Comparison of ENCODE assay signal across 1 cellular context in the genomic region with DNA sequence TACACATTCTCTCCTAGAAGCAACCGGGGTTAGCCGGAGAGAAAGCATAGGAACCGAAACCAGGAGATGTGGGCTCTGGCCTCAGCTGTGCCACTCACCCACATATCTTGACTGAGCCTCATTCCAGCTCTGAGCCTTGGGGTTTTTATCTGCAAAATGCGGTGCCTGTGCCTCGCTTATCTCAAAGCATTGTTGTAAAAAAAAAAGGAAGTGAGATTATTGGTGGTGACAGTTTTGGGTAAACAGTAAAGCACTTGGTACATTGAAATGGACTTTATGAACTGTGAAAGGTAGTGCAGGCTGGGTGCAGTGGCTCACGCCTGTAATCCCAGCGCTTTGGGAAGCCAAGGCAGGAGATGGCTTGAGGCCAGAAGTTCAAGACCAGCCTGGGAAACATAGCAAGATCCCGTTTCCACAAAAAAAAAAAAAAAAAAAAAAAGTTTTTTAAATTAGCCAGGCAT.
TF ChIP-seq lines count a peak whose summit lies in the region.

No MANE protein-coding gene starts in this region.

TF ChIP-seq in K562, 482 proteins besides CTCF, POLR2A, EP300 and RAD21 (continued from another document and continues in another):
- TF ChIP-seq MGA (IDR thresholded peaks at IDR 0.05) = no peak
- TF ChIP-seq ZMIZ1 (IDR thresholded peaks at IDR 0.05; ENCODE audit: low read depth in 2 of 2, low read length in 2 of 2) = peak in 1 of 2 experiments; percentile 80; a peak in 2 of 4 replicates
- peak; percentile 78 for TF ChIP-seq RBM39 (optimal IDR thresholded peaks at IDR 0.05; ENCODE audit: low read depth, low read length)
- no peak for TF ChIP-seq ZBTB1 (CRISPR knock-in tag; IDR thresholded peaks at IDR 0.05; ENCODE audit: borderline replicate concordance, low read depth)
- no peak for TF ChIP-seq ZNF699 (CRISPR knock-in tag; IDR thresholded peaks at IDR 0.05; ENCODE audit: insufficient replicate concordance)
- TF ChIP-seq FOSL1 (tag; conservative IDR thresholded peaks at IDR 0.05) = peak; percentile 78
- no peak for TF ChIP-seq ZFX (CRISPR knock-in tag; IDR thresholded peaks at IDR 0.05)
- no peak for TF ChIP-seq FOXP1 (CRISPR knock-in tag; IDR thresholded peaks at IDR 0.05)
- TF ChIP-seq HEY1 (CRISPR knock-in tag; IDR thresholded peaks at IDR 0.05; ENCODE audit: borderline replicate concordance) = 0 out of 2 replicates have a peak, but pooled peaks have one; percentile 75
- TF ChIP-seq ZNF778 (CRISPR knock-in tag; IDR thresholded peaks at IDR 0.05) = no peak
- no peak for TF ChIP-seq ZNF311 (CRISPR knock-in tag; IDR thresholded peaks at IDR 0.05)
- no peak for TF ChIP-seq ZNF707 (CRISPR knock-in tag; conservative IDR thresholded peaks at IDR 0.05)
- TF ChIP-seq, protein P1, sequence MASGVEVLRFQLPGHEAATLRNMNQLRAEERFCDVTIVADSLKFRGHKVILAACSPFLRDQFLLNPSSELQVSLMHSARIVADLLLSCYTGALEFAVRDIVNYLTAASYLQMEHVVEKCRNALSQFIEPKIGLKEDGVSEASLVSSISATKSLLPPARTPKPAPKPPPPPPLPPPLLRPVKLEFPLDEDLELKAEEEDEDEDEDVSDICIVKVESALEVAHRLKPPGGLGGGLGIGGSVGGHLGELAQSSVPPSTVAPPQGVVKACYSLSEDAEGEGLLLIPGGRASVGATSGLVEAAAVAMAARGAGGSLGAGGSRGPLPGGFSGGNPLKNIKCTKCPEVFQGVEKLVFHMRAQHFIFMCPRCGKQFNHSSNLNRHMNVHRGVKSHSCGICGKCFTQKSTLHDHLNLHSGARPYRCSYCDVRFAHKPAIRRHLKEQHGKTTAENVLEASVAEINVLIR (CRISPR knock-in tag; IDR thresholded peaks at IDR 0.05) = no peak
- TF ChIP-seq ARID3A (IDR thresholded peaks at IDR 0.05; ENCODE audit: borderline replicate concordance, low read depth, low read length) = peak; percentile 68; the same call in 1 of the 2 replicates
- no peak for TF ChIP-seq THRB (CRISPR knock-in tag; conservative IDR thresholded peaks at IDR 0.05)
- TF ChIP-seq RREB1 (CRISPR knock-in tag; IDR thresholded peaks at IDR 0.05) = no peak
- no peak for TF ChIP-seq RFX5 (IDR thresholded peaks at IDR 0.05; ENCODE audit: low read depth, low read length)
- TF ChIP-seq, protein P2, sequence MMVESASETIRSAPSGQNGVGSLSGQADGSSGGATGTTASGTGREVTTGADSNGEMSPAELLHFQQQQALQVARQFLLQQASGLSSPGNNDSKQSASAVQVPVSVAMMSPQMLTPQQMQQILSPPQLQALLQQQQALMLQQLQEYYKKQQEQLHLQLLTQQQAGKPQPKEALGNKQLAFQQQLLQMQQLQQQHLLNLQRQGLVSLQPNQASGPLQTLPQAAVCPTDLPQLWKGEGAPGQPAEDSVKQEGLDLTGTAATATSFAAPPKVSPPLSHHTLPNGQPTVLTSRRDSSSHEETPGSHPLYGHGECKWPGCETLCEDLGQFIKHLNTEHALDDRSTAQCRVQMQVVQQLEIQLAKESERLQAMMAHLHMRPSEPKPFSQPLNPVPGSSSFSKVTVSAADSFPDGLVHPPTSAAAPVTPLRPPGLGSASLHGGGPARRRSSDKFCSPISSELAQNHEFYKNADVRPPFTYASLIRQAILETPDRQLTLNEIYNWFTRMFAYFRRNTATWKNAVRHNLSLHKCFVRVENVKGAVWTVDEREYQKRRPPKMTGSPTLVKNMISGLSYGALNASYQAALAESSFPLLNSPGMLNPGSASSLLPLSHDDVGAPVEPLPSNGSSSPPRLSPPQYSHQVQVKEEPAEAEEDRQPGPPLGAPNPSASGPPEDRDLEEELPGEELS (CRISPR knock-in tag; IDR thresholded peaks at IDR 0.05; ENCODE audit: borderline replicate concordance) = 0 out of 2 replicates have a peak, but pooled peaks have one; percentile 51
